11 cellular contexts compared by ENCODE assay signal in the genomic region with DNA sequence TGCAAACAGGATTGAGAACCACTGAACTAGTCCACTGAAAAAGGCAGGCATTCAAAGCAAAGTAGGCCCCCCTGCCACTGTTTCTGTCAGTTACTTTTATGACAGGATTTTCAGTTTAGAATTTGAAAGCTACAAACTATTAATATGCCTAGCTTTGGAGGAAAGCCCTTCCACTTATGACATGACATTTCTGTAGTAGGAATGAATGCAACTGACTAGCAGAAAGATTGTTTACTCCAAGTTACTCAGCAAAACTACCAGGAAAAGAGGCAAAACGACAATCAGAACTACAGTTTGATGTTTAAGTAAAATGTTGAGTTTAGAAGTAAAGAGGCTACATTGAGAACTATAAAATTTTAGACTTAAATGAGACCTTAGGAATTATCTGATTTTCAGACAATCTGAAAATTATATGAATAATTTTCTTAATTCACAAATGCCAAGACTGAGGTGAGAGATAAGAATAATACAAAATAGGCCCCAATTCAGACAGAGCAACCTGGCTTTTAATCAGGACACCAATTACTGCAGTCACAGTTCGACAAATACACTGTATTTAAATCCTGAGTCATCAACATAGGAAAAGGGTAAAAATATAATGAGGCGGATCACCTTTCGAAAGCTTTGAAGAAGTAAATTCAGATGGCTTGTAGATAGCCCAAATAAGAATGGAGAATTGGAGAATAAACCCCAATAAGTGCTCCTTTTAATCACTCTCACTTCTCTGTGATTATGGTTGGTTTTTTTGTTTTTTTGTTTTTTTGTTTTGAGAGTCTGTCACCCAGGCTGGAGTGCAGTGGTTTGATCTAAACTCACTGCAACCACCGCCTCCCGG. TPM values are rescaled to one million over a fixed set of nuclear protein-coding genes. Genes with fewer than 3 reads are reported as not detected.
A peak's percentile ranks its signal among the peaks of the same experiment; 100 is the strongest.
DNase-seq lines count a peak whose midpoint lies in the region; ATAC-seq and TF ChIP-seq lines count a peak whose summit lies in the region.
"Had no signal": no experiment of that assay in that cellular context is flagged by ENCODE, and none has a peak within 500 bp of the region (broad histone marks: within the 10 kb centered on the region; RNA-seq: fewer than 3 reads in every experiment).

No MANE protein-coding gene starts in this region.

- 77% methylated on average over 6 of the region's 6 CpGs for WGBS in HUES64

- H3K4me3 Mint-ChIP-seq in MCF 10A (ENCODE audit: unreplicated experiment): peak overlapping the region; percentile 95

- no peaks in the 10 kb centered on the region for H3K9me3 ChIP-seq in HUES64 (ENCODE audit: insufficient read depth, low read depth, low read length)
- no peaks in the 10 kb centered on the region for H3K9me3 ChIP-seq in muscle layer of duodenum (ENCODE audit: control insufficient read depth in 1 of 2, low read length in 2 of 2)

- no peak for TF ChIP-seq CTCF in BJ (IDR thresholded peaks at IDR 0.05; ENCODE audit: insufficient read depth, low read depth, low read length)
- no peak for TF ChIP-seq CTCF in MCF 10A (IDR thresholded peaks at IDR 0.05; ENCODE audit: unreplicated experiment)

- H3K9me3 Mint-ChIP-seq in MCF 10A (ENCODE audit: unreplicated experiment): no peaks in the 10 kb centered on the region
- H3K9me3 Mint-ChIP-seq: activated B cell treated with CpG ODN at 0.5 μM for 24 hours had no signal

- no peak for ATAC-seq in GM18858 (IDR thresholded peaks at IDR 0.05; ENCODE audit: unreplicated experiment)
- no peak for ATAC-seq in HG03108 (IDR thresholded peaks at IDR 0.05; ENCODE audit: unreplicated experiment)

- no peaks in the 10 kb centered on the region for H3K27me3 ChIP-seq in BJ (ENCODE audit: control insufficient read depth, insufficient read depth, low read length)
- H3K27me3 ChIP-seq in HUES64 (ENCODE audit: insufficient read depth, low read length): no peaks in the 10 kb centered on the region
- no peaks in the 10 kb centered on the region for H3K27me3 ChIP-seq in muscle layer of duodenum (ENCODE audit: low read depth, low read length)

- TSS peak; percentile 23 for BruUV-seq in MCF 10A (replicated peaks; lab: Mats Ljungman, UMichigan)

- H3K4me1 Mint-ChIP-seq in MCF 10A (ENCODE audit: insufficient read depth, unreplicated experiment): peaks cover 55% of the 10 kb centered on the region

- peaks cover 40% of the 10 kb centered on the region for H3K36me3 Mint-ChIP-seq in MCF 10A (ENCODE audit: insufficient read depth, unreplicated experiment)

- H3K4me3 ChIP-seq in BJ (ENCODE audit: low read depth, low read length) (0 out of 2 replicates have a peak overlapping the region, but pooled peaks have one; percentile 91), HUES64 (ENCODE audit: low read length) (peak overlapping the region; percentile 92), muscle layer of duodenum (ENCODE audit: low read depth in 1 of 2, low read length in 2 of 2) (peak overlapping the region; percentile 12 to 98)

- peaks cover 25% of the 10 kb centered on the region for H3K4me1 ChIP-seq in HUES64 (ENCODE audit: insufficient read depth, low read length)
- peaks cover 28 to 30% of the 10 kb centered on the region in 2 donors for H3K4me1 ChIP-seq in muscle layer of duodenum (ENCODE audit: control insufficient read depth in 1 of 2, insufficient read depth in 2 of 2, low read length in 2 of 2)

- intact Hi-C loops in MCF 10A (cut with micrococcal nuclease): loop anchor here (5.0 kb wide), 1 partner anchor 57 kb away; a partner anchor contains a TSS

- peak overlapping the region; percentile 98 for H3K27ac Mint-ChIP-seq in MCF 10A (ENCODE audit: low read depth, unreplicated experiment)
- H3K27ac Mint-ChIP-seq: activated B cell treated with CpG ODN at 0.5 μM for 24 hours had no signal

- H3K27me3 Mint-ChIP-seq in MCF 10A (ENCODE audit: insufficient read depth, unreplicated experiment): no peaks in the 10 kb centered on the region
- H3K27me3 Mint-ChIP-seq: activated B cell treated with CpG ODN at 0.5 μM for 24 hours had no signal

- H3K36me3 ChIP-seq in BJ (ENCODE audit: control insufficient read depth, insufficient read depth, low read length) (no peaks in the 10 kb centered on the region; the same call in 1 of the 2 replicates), HUES64 (ENCODE audit: insufficient read depth, low read length) (peaks cover 24% of the 10 kb centered on the region), muscle layer of duodenum (ENCODE audit: control insufficient read depth in 1 of 2, insufficient read depth in 2 of 2, low read length in 2 of 2) (peaks cover 0 to 15% of the 10 kb centered on the region in 2 donors)

- no peak overlapping the region for H3K27ac ChIP-seq in HUES64 (ENCODE audit: low read depth, low read length)
- H3K27ac ChIP-seq in muscle layer of duodenum (ENCODE audit: low read length): peak overlapping the region; percentile 17

- DNase-seq in BJ (ENCODE audit: low read depth): no peak
- DNase-seq in MCF 10A (ENCODE audit: unreplicated experiment): peak; percentile 27
- no peak for DNase-seq in NOMO-1 (lab: John Stamatoyannopoulos, UW; ENCODE audit: unreplicated experiment in 2 of 2)
- DNase-seq in ureter (ENCODE audit: low spot score): no peak
- DNase-seq: activated B cell treated with CpG ODN at 0.5 μM for 24 hours, GOT3, retina had no signal

- H3K9ac ChIP-seq in HUES64 (ENCODE audit: low read depth, low read length): no peak overlapping the region

- POLR2A ChIA-PET in BJ (lab: Charles Lee) (no interaction called here), MCF 10A (lab: Yijun Ruan, JAX) (interaction anchor here (0.7 to 8.4 kb wide), 10 partner anchors 8 to 783 kb away, joined by 3 to 298 read pairs (median 21); a partner anchor contains a TSS)

- CTCF ChIA-PET in BJ (lab: Yijun Ruan, JAX) (interaction anchor here (1.1 to 3.4 kb wide), 2 partner anchors 72 to 73 kb away, joined by 3 to 13 read pairs; a partner anchor contains a TSS), MCF 10A (lab: Yijun Ruan, JAX) (interaction anchor here (1.0 to 8.0 kb wide), 5 partner anchors 8 to 115 kb away, joined by 3 to 131 read pairs (median 7); a partner anchor contains a TSS)

RNA-seq across cellular contexts. Expression of a gene that starts 2.2 kb away (rescaled TPM):
- 18.3 and 29.3 TPM in 2 replicates for polyA plus RNA-seq in BJ (2011; rRNA removed)
- polyA minus RNA-seq in BJ (2011; rRNA and poly(A)+ RNA removed): 7.5 and 12.5 TPM in 2 replicates
- polyA plus RNA-seq in HUES64 (2013, experiment 1 of 2): 16.8 TPM
- polyA plus RNA-seq in HUES64 (2013, experiment 2 of 2): 20.8 TPM
- 35.1 and 47.6 TPM in 2 replicates for total RNA-seq in MCF 10A (2022)
- total RNA-seq in ureter: 14.4 TPM

RNA-seq across cellular contexts. Expression of a gene that starts 55.1 kb away (rescaled TPM):
- 0.39 and 0.60 TPM in 2 replicates for polyA plus RNA-seq in BJ (2011; rRNA removed)
- polyA minus RNA-seq in BJ (2011; rRNA and poly(A)+ RNA removed): 0.09 TPM in 1 of 2 replicates, not detected in the other
- 1.3 TPM for polyA plus RNA-seq in HUES64 (2013, experiment 1 of 2)
- 1.0 TPM for polyA plus RNA-seq in HUES64 (2013, experiment 2 of 2)
- total RNA-seq in MCF 10A (2022) (0.72 and 0.86 TPM in 2 replicates), ureter (8.4 TPM)
